Comparison of ENCODE assay signal across 33 cellular contexts in genomic region chr5:132739232-132739631, GRCh38. TPM values are rescaled to one million over a fixed set of nuclear protein-coding genes. Genes with fewer than 3 reads are reported as not detected.
"Had no signal": no experiment of that assay in that cellular context is flagged by ENCODE, and none has a peak within 500 bp of the region (broad histone marks: within the 10 kb centered on the region; RNA-seq: fewer than 3 reads in every experiment).

No MANE protein-coding gene starts in this region.

- H3K27ac ChIP-seq: breast epithelium, cardiac muscle cell, coronary artery, esophagus muscularis mucosa, foreskin keratinocyte, gastrocnemius medialis, heart left ventricle, WERI-Rb-1 had no signal

- ATAC-seq: activated CD4-positive, CD25-positive, alpha-beta regulatory T cell treated with anti-CD3 and anti-CD28 coated beads, Interleukin-2, amount 50 U/mL, for 24 hours; activated CD8-positive, alpha-beta T cell treated with anti-CD3 and anti-CD28 coated beads for 36 hours; activated T-cell treated with anti-CD3 and anti-CD28 coated beads, Interleukin-2, amount 50 U/mL, for 4 hours; activated T-helper 17 cell treated with anti-CD3 and anti-CD28 coated beads, Interleukin-2, amount 50 U/mL, for 72 hours; foreskin keratinocyte; gastrocnemius medialis; heart left ventricle; T-helper 17 cell had no signal

- H3K27ac Mint-ChIP-seq: activated B cell treated with CpG ODN at 0.5 μM for 24 hours; activated CD8-positive, alpha-beta T cell treated with anti-CD3 and anti-CD28 coated beads for 36 hours; activated naive CD8-positive, alpha-beta T cell; dendritic cell treated with granulocyte-macrophage colony-stimulating factor and Interleukin-4, amounts not matched to agents 40 ng/mL and 50 ng/mL, for 4 days; T-helper 2 cell treated with Interferon-gamma antibody and Interleukin-4, amounts not matched to agents 5 μg/mL and 100 μg/mL, for 36 hours had no signal

- H3K9me3 ChIP-seq: breast epithelium, esophagus muscularis mucosa, gastrocnemius medialis, heart left ventricle had no signal

- H3K27me3 Mint-ChIP-seq: activated CD8-positive, alpha-beta T cell treated with anti-CD3 and anti-CD28 coated beads for 36 hours; activated naive CD8-positive, alpha-beta T cell; activated T-helper 17 cell treated with anti-CD3 and anti-CD28 coated beads, Interleukin-2, amount 50 U/mL, for 72 hours; T-helper 17 cell had no signal

- H3K4me1 ChIP-seq: breast epithelium, foreskin keratinocyte had no signal

- H3K36me3 Mint-ChIP-seq: activated naive CD8-positive, alpha-beta T cell had no signal

- DNase-seq: activated B cell treated with CpG ODN at 0.5 μM for 24 hours; activated CD4-positive, alpha-beta T cell treated with anti-CD3 and anti-CD28 coated beads for 48 hours; activated CD4-positive, alpha-beta T cell treated with anti-CD3 and anti-CD28 coated beads, Interleukin-2, amount 50 U/mL, for 1 hour; activated CD4-positive, alpha-beta T cell treated with anti-CD3 and anti-CD28 coated beads, Interleukin-2, amount 50 U/mL, for 48 hours; activated CD8-positive, alpha-beta memory T cell treated with anti-CD3 and anti-CD28 coated beads for 24 hours; activated CD8-positive, alpha-beta T cell treated with anti-CD3 and anti-CD28 coated beads for 36 hours; activated effector memory CD4-positive, alpha-beta T cell treated with Interleukin-2 at 50 U/mL for 16 hours; activated gamma-delta T cell treated with Interleukin-2 at 50 U/mL for 16 hours; activated naive CD4-positive, alpha-beta T cell treated with anti-CD3 and anti-CD28 coated beads, Interleukin-2, amount 50 U/mL, for 16 hours; activated naive CD4-positive, alpha-beta T cell treated with Interleukin-2 at 50 U/mL for 16 hours; activated T-cell treated with anti-CD3 and anti-CD28 coated beads, Interleukin-2, amount 50 U/mL, for 4 hours; amniotic stem cell; anterior cingulate cortex; central memory CD4-positive, alpha-beta T cell; dorsolateral prefrontal cortex; effector memory CD4-positive, alpha-beta T cell; erythroblast; foreskin keratinocyte; gastrocnemius medialis; glutamatergic neuron; heart left ventricle; T-helper 17 cell; T1000; WERI-Rb-1 had no signal

- H3K27me3 ChIP-seq: breast epithelium, dorsolateral prefrontal cortex, foreskin keratinocyte had no signal

- H3K9me3 Mint-ChIP-seq: activated B cell treated with CpG ODN at 0.5 μM for 24 hours; activated CD8-positive, alpha-beta T cell treated with anti-CD3 and anti-CD28 coated beads for 36 hours; activated T-cell treated with anti-CD3 and anti-CD28 coated beads, Interleukin-2, amount 50 U/mL, for 4 hours; activated T-helper 17 cell treated with anti-CD3 and anti-CD28 coated beads, Interleukin-2, amount 50 U/mL, for 72 hours; T-helper 2 cell treated with Interferon-gamma antibody and Interleukin-4, amounts not matched to agents 5 μg/mL and 100 μg/mL, for 36 hours had no signal

- H3K36me3 ChIP-seq: breast epithelium, cardiac muscle cell, esophagus muscularis mucosa, gastrocnemius medialis, WERI-Rb-1 had no signal

- H3K4me3 ChIP-seq: breast epithelium, cardiac muscle cell, coronary artery, dorsolateral prefrontal cortex, esophagus muscularis mucosa, gastrocnemius medialis, heart left ventricle had no signal

- H3K4me3 Mint-ChIP-seq: activated B cell treated with CpG ODN at 0.5 μM for 24 hours; activated CD8-positive, alpha-beta T cell treated with anti-CD3 and anti-CD28 coated beads for 36 hours; activated naive CD8-positive, alpha-beta T cell; activated T-cell treated with anti-CD3 and anti-CD28 coated beads, Interleukin-2, amount 50 U/mL, for 4 hours; dendritic cell treated with granulocyte-macrophage colony-stimulating factor and Interleukin-4, amounts not matched to agents 40 ng/mL and 50 ng/mL, for 4 days; T-helper 2 cell treated with Interferon-gamma antibody and Interleukin-4, amounts not matched to agents 5 μg/mL and 100 μg/mL, for 36 hours had no signal

RNA-seq across cellular contexts. Expression of gene CCNI2, which starts 8.0 kb away (rescaled TPM):
- total RNA-seq: cardiac muscle cell, gastrocnemius medialis had no signal
